14 cellular contexts compared by ENCODE assay signal in genomic region chr12:13094349-13094748, GRCh38. TPM values are rescaled to one million over a fixed set of nuclear protein-coding genes. Genes with fewer than 3 reads are reported as not detected.
DNase-seq lines count a peak whose midpoint lies in the region; TF ChIP-seq lines count a peak whose summit lies in the region.
"Had no signal": no experiment of that assay in that cellular context is flagged by ENCODE, and none has a peak within 500 bp of the region (broad histone marks: within the 10 kb centered on the region; RNA-seq: fewer than 3 reads in every experiment).

No MANE protein-coding gene starts in this region.

- CTCF ChIA-PET in HEK293 (lab: Yijun Ruan, JAX), result interaction anchor here (0.6 to 1.9 kb wide), 2 partner anchors 104 to 118 kb away, joined by 4 to 17 read pairs; no protein-coding TSS in a partner anchor

- 0 out of 2 replicates have a peak overlapping the region, but pooled peaks have one; percentile 47 for H3K27ac ChIP-seq in HEK293 (ENCODE audit: extremely low read depth, low read depth, low read length)
- H3K27ac ChIP-seq: cardiac muscle cell, VCaP had no signal

- TF ChIP-seq CTCF in HEK293 (tag by site-specific recombination; IDR thresholded peaks at IDR 0.05), result no peak
- TF ChIP-seq CTCF in lower leg skin (IDR thresholded peaks at IDR 0.05), result no peak

- WGBS in lower leg skin, 2 donors, result 50 to 54% methylated on average over 3 of the region's 3 CpGs

- TF ChIP-seq POLR2A in erythroblast (IDR thresholded peaks at IDR 0.05; ENCODE audit: low read length) (no peak), lower leg skin (IDR thresholded peaks at IDR 0.05) (no peak)

- intact Hi-C loops in lower leg skin (cut with DNase I; ENCODE audit: low total_unique reads), result no loop called here

- peak; percentile 54 for DNase-seq in Daoy (ENCODE audit: low read depth)
- DNase-seq in NOMO-1 treated with DMSO at 0.1 percent for 48 hours (lab: John Stamatoyannopoulos, UW; ENCODE audit: unreplicated experiment), result peak; percentile 86
- peak; percentile 76 for DNase-seq in fibroblast of gingiva (ENCODE audit: low read depth)
- no peak for DNase-seq in erythroblast (lab: John Stamatoyannopoulos, UW)
- no peak for DNase-seq in NCI-H1417 treated with DMSO at 0.1 percent for 48 hours (lab: John Stamatoyannopoulos, UW)
- DNase-seq in T-helper 1 cell, result no peak
- no peak for DNase-seq in lower leg skin (ENCODE audit: low spot score in 2 of 2)
- DNase-seq: CD8-positive, alpha-beta T cell; H7; NCI-H2029 treated with DMSO at 0.1 percent for 48 hours had no signal

- no peaks in the 10 kb centered on the region for H3K9me3 ChIP-seq in HEK293 (ENCODE audit: control insufficient read depth, insufficient read depth, low read depth, low read length)

- H3K4me1 ChIP-seq in HEK293 (ENCODE audit: control insufficient read depth, insufficient read depth, low read length), result peaks cover 30% of the 10 kb centered on the region

- POLR2A ChIA-PET in HEK293 (lab: Yijun Ruan, JAX), result no interaction called here

- H3K4me3 ChIP-seq in HEK293 (ENCODE audit: low read depth, low read length), result no peak overlapping the region
- H3K4me3 ChIP-seq in lower leg skin (ENCODE audit: low read depth, poor library complexity, severe bottlenecking), result no peak overlapping the region
- H3K4me3 ChIP-seq: cardiac muscle cell had no signal

- H3K36me3 ChIP-seq in HEK293 (ENCODE audit: control insufficient read depth in 2 of 2, insufficient read depth in 1 of 2, low read length in 2 of 2), result no peaks in the 10 kb centered on the region
- H3K36me3 ChIP-seq: cardiac muscle cell had no signal

TF ChIP-seq in HEK293, 187 proteins besides CTCF, POLR2A, EP300 and RAD21:
- TF ChIP-seq, protein P1, sequence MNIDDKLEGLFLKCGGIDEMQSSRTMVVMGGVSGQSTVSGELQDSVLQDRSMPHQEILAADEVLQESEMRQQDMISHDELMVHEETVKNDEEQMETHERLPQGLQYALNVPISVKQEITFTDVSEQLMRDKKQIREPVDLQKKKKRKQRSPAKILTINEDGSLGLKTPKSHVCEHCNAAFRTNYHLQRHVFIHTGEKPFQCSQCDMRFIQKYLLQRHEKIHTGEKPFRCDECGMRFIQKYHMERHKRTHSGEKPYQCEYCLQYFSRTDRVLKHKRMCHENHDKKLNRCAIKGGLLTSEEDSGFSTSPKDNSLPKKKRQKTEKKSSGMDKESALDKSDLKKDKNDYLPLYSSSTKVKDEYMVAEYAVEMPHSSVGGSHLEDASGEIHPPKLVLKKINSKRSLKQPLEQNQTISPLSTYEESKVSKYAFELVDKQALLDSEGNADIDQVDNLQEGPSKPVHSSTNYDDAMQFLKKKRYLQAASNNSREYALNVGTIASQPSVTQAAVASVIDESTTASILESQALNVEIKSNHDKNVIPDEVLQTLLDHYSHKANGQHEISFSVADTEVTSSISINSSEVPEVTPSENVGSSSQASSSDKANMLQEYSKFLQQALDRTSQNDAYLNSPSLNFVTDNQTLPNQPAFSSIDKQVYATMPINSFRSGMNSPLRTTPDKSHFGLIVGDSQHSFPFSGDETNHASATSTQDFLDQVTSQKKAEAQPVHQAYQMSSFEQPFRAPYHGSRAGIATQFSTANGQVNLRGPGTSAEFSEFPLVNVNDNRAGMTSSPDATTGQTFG (tag by site-specific recombination; IDR thresholded peaks at IDR 0.05; ENCODE audit: borderline replicate concordance), result no peak
- TF ChIP-seq ZNF549 (tag by site-specific recombination; IDR thresholded peaks at IDR 0.05) (no peak), ZFP69B (tag by site-specific recombination; IDR thresholded peaks at IDR 0.05) (no peak), ZBTB7A (tag by site-specific recombination; IDR thresholded peaks at IDR 0.05; ENCODE audit: low read depth) (no peak), OVOL3 (tag by site-specific recombination; IDR thresholded peaks at IDR 0.05) (no peak), ZNF501 (tag by site-specific recombination; IDR thresholded peaks at IDR 0.05) (no peak), ZNF791 (tag by site-specific recombination; IDR thresholded peaks at IDR 0.05) (no peak), ZNF37A (tag by site-specific recombination; IDR thresholded peaks at IDR 0.05) (no peak), HOXD13 (CRISPR knock-in tag; IDR thresholded peaks at IDR 0.05; ENCODE audit: borderline replicate concordance) (no peak)
- TF ChIP-seq, protein P2, sequence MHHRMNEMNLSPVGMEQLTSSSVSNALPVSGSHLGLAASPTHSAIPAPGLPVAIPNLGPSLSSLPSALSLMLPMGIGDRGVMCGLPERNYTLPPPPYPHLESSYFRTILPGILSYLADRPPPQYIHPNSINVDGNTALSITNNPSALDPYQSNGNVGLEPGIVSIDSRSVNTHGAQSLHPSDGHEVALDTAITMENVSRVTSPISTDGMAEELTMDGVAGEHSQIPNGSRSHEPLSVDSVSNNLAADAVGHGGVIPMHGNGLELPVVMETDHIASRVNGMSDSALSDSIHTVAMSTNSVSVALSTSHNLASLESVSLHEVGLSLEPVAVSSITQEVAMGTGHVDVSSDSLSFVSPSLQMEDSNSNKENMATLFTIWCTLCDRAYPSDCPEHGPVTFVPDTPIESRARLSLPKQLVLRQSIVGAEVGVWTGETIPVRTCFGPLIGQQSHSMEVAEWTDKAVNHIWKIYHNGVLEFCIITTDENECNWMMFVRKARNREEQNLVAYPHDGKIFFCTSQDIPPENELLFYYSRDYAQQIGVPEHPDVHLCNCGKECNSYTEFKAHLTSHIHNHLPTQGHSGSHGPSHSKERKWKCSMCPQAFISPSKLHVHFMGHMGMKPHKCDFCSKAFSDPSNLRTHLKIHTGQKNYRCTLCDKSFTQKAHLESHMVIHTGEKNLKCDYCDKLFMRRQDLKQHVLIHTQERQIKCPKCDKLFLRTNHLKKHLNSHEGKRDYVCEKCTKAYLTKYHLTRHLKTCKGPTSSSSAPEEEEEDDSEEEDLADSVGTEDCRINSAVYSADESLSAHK (tag by site-specific recombination; IDR thresholded peaks at IDR 0.05), result no peak

RNA-seq across cellular contexts. Expression of gene GSG1, which starts 9.1 kb away (rescaled TPM):
- 0.06 TPM in 1 of 2 replicates, not detected in the other for total RNA-seq in Daoy (2014; rRNA removed; shearing (Covaris generic))
- total RNA-seq in lower leg skin, result not detected
- total RNA-seq: cardiac muscle cell; CD8-positive, alpha-beta T cell; lung microvascular endothelial cell had no signal

RNA-seq across cellular contexts. Expression of gene FAM234B, which starts 50.2 kb away (rescaled TPM):
- 5.5 and 12.4 TPM in 2 replicates for total RNA-seq in Daoy (2014; rRNA removed; shearing (Covaris generic))
- 10 to 100 TPM; 19.3 to 41.4 (median 25.6) TPM for total RNA-seq in lower leg skin

Comparison
In these comparisons a context has a peak if more than half of its experiments do, and no peak if none do; other contexts are left out.
1. DNase-seq: peak in Daoy (single experiment), NOMO-1 treated with DMSO at 0.1 percent for 48 hours (single experiment) and fibroblast of gingiva (single experiment); none in erythroblast (0 of 2), NCI-H1417 treated with DMSO at 0.1 percent for 48 hours (single experiment), T-helper 1 cell (0 of 5) and lower leg skin (0 of 2).